Comparison of ENCODE assay signal across 32 cellular contexts in the genomic region with DNA sequence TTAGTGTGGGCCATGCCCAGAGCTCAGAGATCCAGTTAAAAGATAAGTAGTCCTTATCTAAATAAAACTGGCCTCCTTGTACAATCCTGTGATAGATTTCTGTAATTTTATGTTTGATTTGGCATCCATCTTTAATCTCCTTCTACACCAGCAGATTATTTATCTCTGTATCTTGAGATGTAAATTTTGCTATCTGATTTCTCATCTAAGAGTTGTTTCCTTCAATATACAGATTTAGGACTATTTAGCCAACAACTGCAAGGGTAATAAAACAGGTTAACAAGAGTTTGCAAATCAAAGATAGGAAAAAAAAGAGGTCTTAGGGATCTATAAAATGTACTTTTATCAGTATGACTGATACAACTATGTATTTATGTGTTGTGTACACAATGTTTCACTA.
DNase-seq lines count a peak whose midpoint lies in the region; ATAC-seq and TF ChIP-seq lines count a peak whose summit lies in the region.
"Had no signal": no experiment of that assay in that cellular context is flagged by ENCODE, and none has a peak within 500 bp of the region (broad histone marks: within the 10 kb centered on the region; RNA-seq: fewer than 3 reads in every experiment).

No MANE protein-coding gene starts in this region.

- CTCF ChIA-PET in PC-3 (lab: Charles Lee): no interaction called here

- no peak overlapping the region for H3K4me3 ChIP-seq in LNCaP clone FGC (ENCODE audit: low read depth, low read length)
- no peak overlapping the region for H3K4me3 ChIP-seq in PC-3 (ENCODE audit: low read length)
- H3K4me3 ChIP-seq: A549; BLaER1; BLaER1 treated with 17β-estradiol and CSF1 and Interleukin-3, amounts not matched to agents 10 nM and 100 nM had no signal

- H3K79me2 ChIP-seq in PC-3 (ENCODE audit: low read length): no peaks in the 10 kb centered on the region

- H3K9me3 ChIP-seq in PC-3 (ENCODE audit: low read length): 0 out of 2 replicates have a peak, but pooled peaks cover 5% of the 10 kb centered on the region

- no peaks in the 10 kb centered on the region for H3K27me3 ChIP-seq in PC-3 (ENCODE audit: low read length)
- H3K27me3 ChIP-seq: BE2C; BLaER1; BLaER1 treated with 17β-estradiol and CSF1 and Interleukin-3, amounts not matched to agents 10 nM and 100 nM had no signal

- POLR2A ChIA-PET in PC-3 (lab: Charles Lee; ENCODE audit: unreplicated experiment): no interaction called here

- intact Hi-C loops in PC-3 (cut with micrococcal nuclease): no loop called here

- no peak overlapping the region for H3K9ac ChIP-seq in PC-3 (ENCODE audit: low read length)
- H3K9ac ChIP-seq: BLaER1; BLaER1 treated with 17β-estradiol and CSF1 and Interleukin-3, amounts not matched to agents 10 nM and 100 nM had no signal

- H3K4me2 ChIP-seq in PC-3 (ENCODE audit: low read length): no peak overlapping the region
- H3K4me2 ChIP-seq: A549; BLaER1; BLaER1 treated with 17β-estradiol and CSF1 and Interleukin-3, amounts not matched to agents 10 nM and 100 nM had no signal

- peak; percentile 98 for DNase-seq in LNCaP clone FGC (ENCODE audit: low read depth)
- no peak for DNase-seq in PC-3
- no peak for DNase-seq in left lobe of liver (ENCODE audit: low spot score)
- DNase-seq in central memory CD4-positive, alpha-beta T cell: no peak
- DNase-seq: 8988T; ACHN; AML-193; BE2C; C1 segment of cervical spinal cord; Caco-2; Calu3; CD4-positive, alpha-beta memory T cell; CD4-positive, alpha-beta T cell; CD4-positive, CD25-positive, alpha-beta regulatory T cell; CD8-positive, alpha-beta memory T cell; CD8-positive, alpha-beta T cell; COR-L47; DMS 273 treated with DMSO at 0.1 percent for 48 hours; DMS153; DMS53; DMS79; DMS79 treated with DMSO at 0.1 percent for 48 hours; DND-41; EL had no signal

- BruUV-seq in PC-3 (replicated peaks; lab: Mats Ljungman, UMichigan): no TSS peak

- peak; percentile 71 for ATAC-seq in PC-3
- no peak for ATAC-seq in GM21619 (IDR thresholded peaks at IDR 0.05; ENCODE audit: unreplicated experiment)
- no peak for ATAC-seq in HG02852 (IDR thresholded peaks at IDR 0.05; ENCODE audit: unreplicated experiment)
- no peak for ATAC-seq in left lobe of liver
- ATAC-seq: A549; CD8-positive, alpha-beta T cell had no signal

- H3K9me2 ChIP-seq in PC-3 (replicated peaks; ENCODE audit: low read length): no peaks in the 10 kb centered on the region

- H4K20me1 ChIP-seq in PC-3 (ENCODE audit: low read length): no peaks in the 10 kb centered on the region
- H4K20me1 ChIP-seq: BLaER1; BLaER1 treated with 17β-estradiol and CSF1 and Interleukin-3, amounts not matched to agents 10 nM and 100 nM had no signal

- no peaks in the 10 kb centered on the region for H3K36me3 ChIP-seq in PC-3 (ENCODE audit: low read depth, low read length)
- H3K36me3 ChIP-seq: BE2C; BLaER1; BLaER1 treated with 17β-estradiol and CSF1 and Interleukin-3, amounts not matched to agents 10 nM and 100 nM had no signal

- no peak overlapping the region for H2AFZ ChIP-seq in PC-3 (ENCODE audit: low read length)

- no peaks in the 10 kb centered on the region for H3F3A ChIP-seq in PC-3 (ENCODE audit: low read length, unreplicated experiment)

- TF ChIP-seq CTCF in C4-2B (conservative IDR thresholded peaks at IDR 0.05) (no peak), LNCaP clone FGC (IDR thresholded peaks at IDR 0.05; ENCODE audit: control insufficient read depth, extremely low read depth, insufficient read depth) (no peak), PC-3 (conservative IDR thresholded peaks at IDR 0.05; ENCODE audit: low read depth, low read length) (no peak), VCaP (conservative IDR thresholded peaks at IDR 0.05) (no peak)

- H3K27ac ChIP-seq in C4-2B: peak overlapping the region; percentile 99
- H3K27ac ChIP-seq in PC-3 (ENCODE audit: low read length): no peak overlapping the region
- peak overlapping the region; percentile 90 for H3K27ac ChIP-seq in VCaP
- H3K27ac ChIP-seq: 22Rv1; A549; BLaER1; BLaER1 treated with 17β-estradiol and CSF1 and Interleukin-3, amounts not matched to agents 10 nM and 100 nM had no signal

- no peaks in the 10 kb centered on the region for H3K4me1 ChIP-seq in PC-3 (ENCODE audit: insufficient read depth, low read length)
- H3K4me1 ChIP-seq: A549; BE2C; BLaER1; BLaER1 treated with 17β-estradiol and CSF1 and Interleukin-3, amounts not matched to agents 10 nM and 100 nM; Caco-2 had no signal
